ENCODE assay signal across 29 cellular contexts in genomic region chr4:167606551-167606950, GRCh38.
"Had no signal": no experiment of that assay in that cellular context is flagged by ENCODE, and none has a peak within 500 bp of the region (broad histone marks: within the 10 kb centered on the region; RNA-seq: fewer than 3 reads in every experiment).

No MANE protein-coding gene starts in this region.

- H3K36me3 Mint-ChIP-seq: activated naive CD4-positive, alpha-beta T cell treated with anti-CD3 and anti-CD28 coated beads, Interleukin-2, amount 10 ng/mL, durations not matched to agents 7 days and 5 days; activated naive CD8-positive, alpha-beta T cell treated with anti-CD3 and anti-CD28 coated beads, Interleukin-2, amount 10 ng/mL, durations not matched to agents 7 days and 5 days; brain; natural killer cell treated with Interleukin-12 subunit alpha and Interleukin-12 subunit beta and Interleukin-15 and Interleukin-18, amount 100 ng/mL, for 72 hours; stimulated activated effector memory CD8-positive, alpha-beta T cell treated with anti-CD3 and anti-CD28 coated beads, Interleukin-12 subunit alpha, Interleukin-12 subunit beta, amount 100 ng/mL, for 72 hours had no signal

- H3K27ac Mint-ChIP-seq: activated CD4-positive, alpha-beta T cell treated with anti-CD3 and anti-CD28 coated beads for 36 hours; activated naive CD4-positive, alpha-beta T cell treated with anti-CD3 and anti-CD28 coated beads, Interleukin-2, amount 10 ng/mL, durations not matched to agents 7 days and 5 days; activated naive CD8-positive, alpha-beta T cell treated with anti-CD3 and anti-CD28 coated beads, Interleukin-2, amount 10 ng/mL, durations not matched to agents 7 days and 5 days; brain; natural killer cell treated with Interleukin-12 subunit alpha and Interleukin-12 subunit beta and Interleukin-15 and Interleukin-18, amount 100 ng/mL, for 72 hours; stimulated activated effector memory CD8-positive, alpha-beta T cell treated with anti-CD3 and anti-CD28 coated beads, Interleukin-12 subunit alpha, Interleukin-12 subunit beta, amount 100 ng/mL, for 72 hours; stimulated activated naive CD8-positive, alpha-beta T cell treated with anti-CD3 and anti-CD28 coated beads, Interleukin-15, Interleukin-2, amounts not matched to agents 100 ng/mL and 50 ng/mL, for 24 hours had no signal

- H3K27me3 Mint-ChIP-seq: activated CD4-positive, alpha-beta T cell treated with anti-CD3 and anti-CD28 coated beads for 36 hours; activated naive CD4-positive, alpha-beta T cell treated with anti-CD3 and anti-CD28 coated beads, Interleukin-2, amount 10 ng/mL, durations not matched to agents 7 days and 5 days; activated naive CD8-positive, alpha-beta T cell treated with anti-CD3 and anti-CD28 coated beads, Interleukin-2, amount 10 ng/mL, durations not matched to agents 7 days and 5 days; brain; natural killer cell treated with Interleukin-12 subunit alpha and Interleukin-12 subunit beta and Interleukin-15 and Interleukin-18, amount 100 ng/mL, for 72 hours; stimulated activated naive CD8-positive, alpha-beta T cell treated with anti-CD3 and anti-CD28 coated beads, Interleukin-15, Interleukin-2, amounts not matched to agents 100 ng/mL and 50 ng/mL, for 24 hours had no signal

- H3K9me3 Mint-ChIP-seq: activated naive CD4-positive, alpha-beta T cell treated with anti-CD3 and anti-CD28 coated beads, Interleukin-2, amount 10 ng/mL, durations not matched to agents 7 days and 5 days; activated naive CD8-positive, alpha-beta T cell treated with anti-CD3 and anti-CD28 coated beads, Interleukin-2, amount 10 ng/mL, durations not matched to agents 7 days and 5 days; brain had no signal

- DNase-seq: activated CD4-positive, alpha-beta T cell treated with anti-CD3 and anti-CD28 coated beads for 36 hours; activated CD4-positive, alpha-beta T cell treated with anti-CD3 and anti-CD28 coated beads, Interleukin-2, amount 50 U/mL, for 4 hours; activated CD4-positive, CD25-positive, alpha-beta regulatory T cell; activated effector memory CD4-positive, alpha-beta T cell treated with anti-CD3 and anti-CD28 coated beads, Interleukin-2, amount 50 U/mL, for 16 hours; activated naive CD4-positive, alpha-beta T cell treated with anti-CD3 and anti-CD28 coated beads, Interleukin-2, amount 10 ng/mL, durations not matched to agents 7 days and 5 days; activated naive CD8-positive, alpha-beta T cell treated with anti-CD3 and anti-CD28 coated beads, Interleukin-2, amount 10 ng/mL, durations not matched to agents 7 days and 5 days; activated T-cell treated with anti-CD3 and anti-CD28 coated beads for 4 hours; cerebellar nuclear complex; colonic mucosa; effector CD8-positive, alpha-beta T cell; esophagus squamous epithelium; foreskin melanocyte; heart right ventricle; left ventricle myocardium inferior; mucosa of descending colon; right lobe of liver; stimulated activated CD4-positive, alpha-beta T cell treated with anti-CD3 and anti-CD28 coated beads, Interleukin-12 subunit alpha, Interleukin-12 subunit beta, amount 100 ng/mL, for 4 hours; stimulated activated CD4-positive, alpha-beta T cell treated with anti-CD3 and anti-CD28 coated beads, Interleukin-4, amount 100 ng/mL, for 24 hours; substantia nigra; thyroid gland; upper lobe of right lung had no signal

- H3K27me3 ChIP-seq: ascending aorta, cardiac muscle cell, colonic mucosa, esophagus squamous epithelium, heart right ventricle, right lobe of liver, thyroid gland, upper lobe of right lung had no signal

- ATAC-seq: activated CD4-positive, alpha-beta T cell treated with anti-CD3 and anti-CD28 coated beads for 36 hours; heart right ventricle; mucosa of descending colon; natural killer cell treated with Interleukin-12 subunit alpha and Interleukin-12 subunit beta and Interleukin-15 and Interleukin-18, amount 100 ng/mL, for 72 hours; right lobe of liver; stimulated activated effector memory CD8-positive, alpha-beta T cell treated with anti-CD3 and anti-CD28 coated beads, Interleukin-12 subunit alpha, Interleukin-12 subunit beta, amount 100 ng/mL, for 72 hours; upper lobe of right lung had no signal

- H3K9me3 ChIP-seq: ascending aorta, colonic mucosa, esophagus squamous epithelium, mucosa of descending colon, right lobe of liver, thyroid gland, upper lobe of right lung had no signal

- H3K4me3 ChIP-seq: ascending aorta, cardiac muscle cell, colonic mucosa, esophagus squamous epithelium, heart right ventricle, left ventricle myocardium inferior, lung, mucosa of descending colon, right lobe of liver, thyroid gland, upper lobe of right lung had no signal

- H3K4me3 Mint-ChIP-seq: activated CD4-positive, alpha-beta T cell treated with anti-CD3 and anti-CD28 coated beads for 36 hours; activated naive CD4-positive, alpha-beta T cell treated with anti-CD3 and anti-CD28 coated beads, Interleukin-2, amount 10 ng/mL, durations not matched to agents 7 days and 5 days; activated naive CD8-positive, alpha-beta T cell treated with anti-CD3 and anti-CD28 coated beads, Interleukin-2, amount 10 ng/mL, durations not matched to agents 7 days and 5 days; brain; natural killer cell treated with Interleukin-12 subunit alpha and Interleukin-12 subunit beta and Interleukin-15 and Interleukin-18, amount 100 ng/mL, for 72 hours; stimulated activated effector memory CD8-positive, alpha-beta T cell treated with anti-CD3 and anti-CD28 coated beads, Interleukin-12 subunit alpha, Interleukin-12 subunit beta, amount 100 ng/mL, for 72 hours; stimulated activated naive CD8-positive, alpha-beta T cell treated with anti-CD3 and anti-CD28 coated beads, Interleukin-15, Interleukin-2, amounts not matched to agents 100 ng/mL and 50 ng/mL, for 24 hours had no signal

- H3K4me1 ChIP-seq: ascending aorta, colonic mucosa, esophagus squamous epithelium, heart right ventricle, left ventricle myocardium inferior, right lobe of liver, thyroid gland, upper lobe of right lung had no signal

- H3K36me3 ChIP-seq: ascending aorta, cardiac muscle cell, colonic mucosa, esophagus squamous epithelium, heart right ventricle, left ventricle myocardium inferior, right lobe of liver, thyroid gland, upper lobe of right lung had no signal

- H3K4me1 Mint-ChIP-seq: activated CD4-positive, alpha-beta T cell treated with anti-CD3 and anti-CD28 coated beads for 36 hours; activated naive CD4-positive, alpha-beta T cell treated with anti-CD3 and anti-CD28 coated beads, Interleukin-2, amount 10 ng/mL, durations not matched to agents 7 days and 5 days; activated naive CD8-positive, alpha-beta T cell treated with anti-CD3 and anti-CD28 coated beads, Interleukin-2, amount 10 ng/mL, durations not matched to agents 7 days and 5 days; brain; stimulated activated effector memory CD8-positive, alpha-beta T cell treated with anti-CD3 and anti-CD28 coated beads, Interleukin-12 subunit alpha, Interleukin-12 subunit beta, amount 100 ng/mL, for 72 hours had no signal

- H3K27ac ChIP-seq: ascending aorta, cardiac muscle cell, colonic mucosa, epithelial cell of prostate, esophagus squamous epithelium, heart right ventricle, left ventricle myocardium inferior, right lobe of liver, thyroid gland, upper lobe of right lung had no signal
